In the genomic region with DNA sequence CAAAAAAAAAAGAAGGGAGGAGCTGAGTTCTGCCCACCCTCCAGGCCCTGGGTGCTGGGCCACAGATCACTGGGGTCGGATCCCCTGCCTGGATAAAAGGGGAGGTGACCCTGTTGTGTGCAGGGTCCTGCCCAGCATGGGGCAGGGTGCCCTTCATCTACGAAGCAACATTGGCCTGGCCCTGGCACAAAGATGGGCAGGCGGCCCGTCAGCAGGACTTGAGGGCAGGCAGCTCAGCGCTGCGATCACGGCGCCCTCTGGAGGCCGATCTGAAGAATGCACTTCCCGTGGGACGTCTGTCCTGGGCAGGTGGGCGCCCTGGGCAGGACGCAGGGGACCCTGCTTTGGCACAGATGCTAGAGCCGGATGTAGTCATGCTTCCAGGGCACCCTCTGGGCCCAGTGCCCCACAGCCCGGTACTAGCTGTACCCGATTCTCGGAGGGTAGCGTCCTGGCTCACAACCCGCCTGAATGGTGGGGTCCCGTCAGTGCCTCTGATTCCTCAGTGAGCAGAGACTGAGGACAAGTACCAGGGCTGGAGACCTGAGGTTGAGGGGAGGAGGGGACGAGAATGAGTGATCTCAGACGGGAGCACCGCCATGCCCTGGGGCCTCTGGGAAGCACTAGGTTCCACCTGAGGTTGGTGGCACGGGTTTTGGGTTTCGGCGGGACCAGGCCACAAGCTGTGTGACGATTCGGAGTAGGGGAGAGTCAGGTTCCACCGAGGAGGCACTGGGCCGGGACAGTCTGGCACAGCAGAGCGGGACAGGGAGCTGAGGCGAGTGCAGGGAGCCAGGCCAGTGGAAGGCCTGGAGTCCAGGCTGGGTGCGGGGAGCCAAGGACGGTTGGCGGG, we compare ENCODE assay signal across 8 cellular contexts. TPM values are rescaled to one million over a fixed set of nuclear protein-coding genes. Genes with fewer than 3 reads are reported as not detected.
DNase-seq lines count a peak whose midpoint lies in the region; ATAC-seq and TF ChIP-seq lines count a peak whose summit lies in the region.

No MANE protein-coding gene starts in this region.

- no peak overlapping the region for H4K91ac ChIP-seq in IMR-90 (ENCODE audit: insufficient read depth, low read depth, low read length)

- peak overlapping the region; percentile 90 to 98 for H3K27ac Mint-ChIP-seq in activated naive CD4-positive, alpha-beta T cell treated with anti-CD3 and anti-CD28 coated beads, Interleukin-2, amount 50 U/mL, for 72 hours

- no peak overlapping the region for H3K56ac ChIP-seq in IMR-90 (ENCODE audit: extremely low read depth, insufficient read depth, low read length)

- in situ Hi-C loops in IMR-90 (cut with MboI; ENCODE audit: low sequenced_read_pairs) = no loop called here

- H3F3A ChIP-seq in SU-DHL-6 (ENCODE audit: insufficient read depth) = no peaks in the 10 kb centered on the region

- H3K36me3 Mint-ChIP-seq in activated naive CD4-positive, alpha-beta T cell treated with anti-CD3 and anti-CD28 coated beads, Interleukin-2, amount 50 U/mL, for 72 hours = peaks cover 0 to 5% of the 10 kb centered on the region in 2 donors

- intact Hi-C loops in IMR-90 (cut with micrococcal nuclease) = loop anchor here (1.0 kb wide), 2 partner anchors 45 to 147 kb away; no protein-coding TSS in a partner anchor
- intact Hi-C loops in cardiac septum (cut with DNase I) = loop anchor here (5.0 to 10.0 kb wide), 4 partner anchors 147 to 400 kb away; partner anchors contain the start of gene CNNM4
- intact Hi-C loops in psoas muscle (cut with DNase I) = loop anchor here in 1 of 2 donors (1.0 kb wide), 1 partner anchor 141 kb away; no protein-coding TSS in a partner anchor

- H3K36me3 ChIP-seq in IMR-90 (ENCODE audit: control insufficient read depth, insufficient read depth, low read length) (peaks cover 15% of the 10 kb centered on the region; the same call in 1 of the 2 replicates), SU-DHL-6 (ENCODE audit: low read length) (no peaks in the 10 kb centered on the region), psoas muscle (ENCODE audit: insufficient read depth in 1 of 2, low read depth in 1 of 2) (peaks cover 0 to 39% of the 10 kb centered on the region in 2 donors)

- H3K27ac ChIP-seq in IMR-90 (ENCODE audit: insufficient read depth, low read length) (no peak overlapping the region), SU-DHL-6 (ENCODE audit: low read depth, low read length) (no peak overlapping the region), psoas muscle (peak overlapping the region; percentile 91)

- H4K5ac ChIP-seq in IMR-90 (ENCODE audit: low read depth, low read length) = no peak overlapping the region

- H3K4me2 ChIP-seq in IMR-90 (ENCODE audit: low read depth, low read length) (peak overlapping the region; percentile 40; the same call in 1 of the 2 replicates), SU-DHL-6 (ENCODE audit: low read depth, low read length, poor library complexity, severe bottlenecking) (no peak overlapping the region)

- peaks cover 3% of the 10 kb centered on the region; the same call in 1 of the 2 replicates for H3K9me1 ChIP-seq in IMR-90 (ENCODE audit: insufficient read depth, low read length)

- no peak overlapping the region for H3K9ac ChIP-seq in IMR-90 (ENCODE audit: low read depth, low read length)
- H3K9ac ChIP-seq in SU-DHL-6 (ENCODE audit: low read length) = no peak overlapping the region

- ATAC-seq in IMR-90 (ENCODE audit: low read depth) (peak; percentile 90), psoas muscle (peak; percentile 56 to 82 (median 74)), GM21447 (IDR thresholded peaks at IDR 0.05; ENCODE audit: unreplicated experiment) (no peak)
- peak; percentile 20 to 46 for ATAC-seq in activated naive CD4-positive, alpha-beta T cell treated with anti-CD3 and anti-CD28 coated beads, Interleukin-2, amount 50 U/mL, for 72 hours

- 38% methylated on average over 22 of the region's 35 CpGs; no CpG with 5 or more reads in 1 of the 2 experiments for WGBS in IMR-90 (ENCODE audit: extremely low coverage in 2 of 2, insufficient read length in 1 of 2), 2 experiments
- 12 to 21% (median 18%) methylated on average over 35 of the region's 35 CpGs for WGBS in psoas muscle, 3 donors

- peak; percentile 42 to 57 for DNase-seq in NCI-H2081 (lab: John Stamatoyannopoulos, UW)
- no peak for DNase-seq in NCI-H2081 treated with DMSO at 0.1 percent for 48 hours (lab: John Stamatoyannopoulos, UW)
- peak; percentile 41 for DNase-seq in IMR-90
- DNase-seq in activated naive CD4-positive, alpha-beta T cell treated with anti-CD3 and anti-CD28 coated beads, Interleukin-2, amount 50 U/mL, for 72 hours (ENCODE audit: low spot score in 2 of 2) = peak; percentile 66 to 80
- DNase-seq in cardiac septum (ENCODE audit: low spot score) = peak; percentile 90
- DNase-seq in psoas muscle = peak; percentile 74 to 91

- H3K9me3 Mint-ChIP-seq in activated naive CD4-positive, alpha-beta T cell treated with anti-CD3 and anti-CD28 coated beads, Interleukin-2, amount 50 U/mL, for 72 hours = peaks cover 0 to 5% of the 10 kb centered on the region in 2 donors

- no peak overlapping the region for H3K4ac ChIP-seq in IMR-90 (ENCODE audit: low read depth, low read length)

- dilution Hi-C loops in IMR-90 (cut with HindIII; ENCODE audit: low sequenced_read_pairs, unreplicated experiment) = no loop called here

- no peak overlapping the region for H2BK15ac ChIP-seq in IMR-90 (ENCODE audit: low read depth, low read length)

- H3K9me3 ChIP-seq in IMR-90 (ENCODE audit: control insufficient read depth, insufficient read depth, low read length) (peaks cover 5% of the 10 kb centered on the region; the same call in 1 of the 2 replicates), SU-DHL-6 (ENCODE audit: insufficient read depth, low read length) (no peaks in the 10 kb centered on the region), psoas muscle (no peaks in the 10 kb centered on the region)

- H2AK5ac ChIP-seq in IMR-90 (ENCODE audit: low read depth, low read length) = no peak overlapping the region; the same call in 1 of the 2 replicates

- no peak overlapping the region for H2BK5ac ChIP-seq in IMR-90 (ENCODE audit: low read depth, low read length, poor library complexity, severe bottlenecking)

- peak; percentile 78 for TF ChIP-seq CTCF in IMR-90 (conservative IDR thresholded peaks at IDR 0.05; ENCODE audit: low read depth, low read length)
- TF ChIP-seq CTCF in SU-DHL-6 (IDR thresholded peaks at IDR 0.05; ENCODE audit: insufficient read depth, low read length, poor library complexity, severe bottlenecking) = peak; percentile 79
- TF ChIP-seq CTCF in psoas muscle (IDR thresholded peaks at IDR 0.05) = peak; percentile 97

- no peaks in the 10 kb centered on the region for H3K4me1 ChIP-seq in IMR-90 (ENCODE audit: control insufficient read depth, insufficient read depth, low read length)
- H3K4me1 ChIP-seq in psoas muscle = peaks cover 17% of the 10 kb centered on the region

- H3K79me1 ChIP-seq in IMR-90 (ENCODE audit: low read depth in 1 of 2, low read length in 2 of 2) = no peaks in the 10 kb centered on the region

- H2AK9ac ChIP-seq in IMR-90 (replicated peaks; ENCODE audit: low read depth, low read length, poor library complexity) = peak overlapping the region; percentile 89

- H3K27me3 ChIP-seq in IMR-90 (ENCODE audit: control insufficient read depth, insufficient read depth, low read length) (no peaks in the 10 kb centered on the region), SU-DHL-6 (ENCODE audit: low read length) (no peaks in the 10 kb centered on the region), psoas muscle (ENCODE audit: insufficient read depth in 3 of 3, low read length in 2 of 3) (no peaks in the 10 kb centered on the region)

- H3K18ac ChIP-seq in IMR-90 (ENCODE audit: low read depth, low read length) = no peak overlapping the region

- peak overlapping the region; percentile 91 for H2AFZ ChIP-seq in IMR-90 (replicated peaks; ENCODE audit: low read length, poor library complexity)
- H2AFZ ChIP-seq in SU-DHL-6 (ENCODE audit: low read depth, low read length, severe bottlenecking) = no peak overlapping the region

- CTCF ChIA-PET in IMR-90 (lab: Yijun Ruan, JAX) = interaction anchor here (0.5 to 1.0 kb wide), 11 partner anchors 10 to 452 kb away, joined by 3 to 6 read pairs (median 3); no protein-coding TSS in a partner anchor

- no peak overlapping the region for H2BK20ac ChIP-seq in IMR-90 (ENCODE audit: low read depth, low read length)

- H2BK120ac ChIP-seq in IMR-90 (ENCODE audit: low read depth, low read length) = no peak overlapping the region

- peak; percentile 85 for TF ChIP-seq RAD21 in IMR-90 (IDR thresholded peaks at IDR 0.05; ENCODE audit: low read length)

- H3K23ac ChIP-seq in IMR-90 (ENCODE audit: low read depth, low read length) = no peak overlapping the region

- H3K14ac ChIP-seq in IMR-90 (replicated peaks; ENCODE audit: low read depth, low read length) = no peak overlapping the region

- H4K20me1 ChIP-seq in IMR-90 (ENCODE audit: insufficient read depth, low read length) (no peaks in the 10 kb centered on the region), SU-DHL-6 (ENCODE audit: low read depth, low read length) (no peaks in the 10 kb centered on the region)

- no TSS peak for BruUV-seq in IMR-90 (replicated peaks; lab: Mats Ljungman, UMichigan)

- no peaks in the 10 kb centered on the region for H3K9me2 ChIP-seq in SU-DHL-6 (replicated peaks; ENCODE audit: insufficient read depth, low read length)

- POLR2A ChIA-PET in IMR-90 (lab: Charles Lee; ENCODE audit: unreplicated experiment) = no interaction called here

- TF ChIP-seq POLR2A in IMR-90 (IDR thresholded peaks at IDR 0.05; ENCODE audit: low read depth, low read length) = no peak

- H3K4me3 ChIP-seq in IMR-90 (ENCODE audit: insufficient read depth, low read depth, low read length) (no peak overlapping the region), SU-DHL-6 (ENCODE audit: insufficient read depth, low read length, poor library complexity, severe bottlenecking) (no peak overlapping the region), psoas muscle (peak overlapping the region; percentile 55)

- no peak overlapping the region for H4K8ac ChIP-seq in IMR-90 (ENCODE audit: low read depth in 2 of 2, low read length in 2 of 2)

- H3K79me2 ChIP-seq in SU-DHL-6 (ENCODE audit: insufficient read depth, low read length) = no peaks in the 10 kb centered on the region

RNA-seq across cellular contexts. Expression of gene ARID5A, which starts 18.0 kb away (rescaled TPM):
- 2.2 and 2.3 TPM in 2 replicates for total RNA-seq in IMR-90 (2012; rRNA removed)
- 6.7 and 7.2 TPM in 2 replicates for polyA plus RNA-seq in IMR-90 (2012; rRNA removed)
- polyA plus RNA-seq in IMR-90 (2012; cell fraction: cytosol; rRNA removed) = 4.4 and 7.1 TPM in 2 replicates
- polyA plus RNA-seq in IMR-90 (2012; cell fraction: nucleus; rRNA removed; ENCODE audit: low replicate concordance) = 9.5 and 20.2 TPM in 2 replicates
- total RNA-seq in activated naive CD4-positive, alpha-beta T cell treated with anti-CD3 and anti-CD28 coated beads, Interleukin-2, amount 50 U/mL, for 72 hours = 100 to 1,000 TPM in 1 of 2 donors, 10 to 100 TPM in 1; 51.5 to 348 TPM
- total RNA-seq in cardiac septum = 79.4 TPM
- 10 to 100 TPM; 25.7 to 73.6 (median 37.8) TPM for total RNA-seq in psoas muscle
- polyA plus RNA-seq in psoas muscle = 10 to 100 TPM; 12.9 to 29.9 (median 18.2) TPM

RNA-seq across cellular contexts. Expression of gene NEURL3, which starts 49.4 kb away (rescaled TPM):
- total RNA-seq in IMR-90 (2012; rRNA removed) = not detected in 2 replicates
- polyA plus RNA-seq in IMR-90 (2012; rRNA removed) = not detected in 2 replicates
- polyA plus RNA-seq in IMR-90 (2012; cell fraction: cytosol; rRNA removed) = not detected in 2 replicates
- 0.06 TPM in 1 of 2 replicates, not detected in the other for polyA plus RNA-seq in IMR-90 (2012; cell fraction: nucleus; rRNA removed; ENCODE audit: low replicate concordance)
- total RNA-seq in activated naive CD4-positive, alpha-beta T cell treated with anti-CD3 and anti-CD28 coated beads, Interleukin-2, amount 50 U/mL, for 72 hours = 1 to 10 TPM in 1 of 2 donors, under 1 TPM in 1; 0.14 to 2.2 TPM
- not detected for total RNA-seq in cardiac septum
- under 1 TPM in 1 of 4 donors, not detected in 3; 0.59 TPM for total RNA-seq in psoas muscle
- under 1 TPM in 2 of 3 donors, not detected in 1; 0.09 TPM for polyA plus RNA-seq in psoas muscle
